Comparison of ENCODE assay signal across 1 cellular context in the genomic region with DNA sequence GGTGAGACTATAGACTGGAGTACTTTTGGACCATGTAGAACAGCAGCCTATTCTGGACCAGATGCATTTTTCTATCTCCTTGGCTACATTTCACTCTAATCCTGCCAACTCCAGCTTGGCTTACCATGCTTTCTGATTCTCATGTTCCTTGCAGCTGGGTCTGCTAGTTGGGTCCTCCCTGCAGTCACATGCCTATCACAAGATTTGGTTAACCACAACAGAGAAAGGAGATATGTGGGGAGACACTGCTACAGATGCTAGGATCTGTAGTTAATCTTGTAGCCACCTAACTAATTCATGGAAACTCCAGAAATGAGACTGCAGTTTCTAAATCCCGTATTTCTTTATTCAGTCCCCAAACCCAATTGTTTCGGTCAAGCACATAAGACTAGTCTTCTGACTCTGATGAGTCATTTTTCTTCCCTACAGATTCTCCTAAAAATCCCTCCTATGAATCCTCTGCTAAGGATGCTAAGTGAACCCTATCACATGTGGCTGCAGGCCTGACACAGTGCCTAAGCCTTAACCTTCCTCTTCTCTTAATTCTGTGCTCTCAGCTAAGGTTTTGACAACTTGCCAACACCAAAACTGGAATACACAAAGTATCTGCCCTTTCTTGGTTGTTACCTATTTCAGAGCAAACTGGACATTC.
TF ChIP-seq lines count a peak whose summit lies in the region.

No MANE protein-coding gene starts in this region.

TF ChIP-seq in IMR-90, 13 proteins besides CTCF, POLR2A, EP300 and RAD21 (continued from another document):
- no peak for TF ChIP-seq MAFK (IDR thresholded peaks at IDR 0.05; ENCODE audit: low read depth, low read length)
